Comparison of ENCODE assay signal across 16 cellular contexts in the genomic region with DNA sequence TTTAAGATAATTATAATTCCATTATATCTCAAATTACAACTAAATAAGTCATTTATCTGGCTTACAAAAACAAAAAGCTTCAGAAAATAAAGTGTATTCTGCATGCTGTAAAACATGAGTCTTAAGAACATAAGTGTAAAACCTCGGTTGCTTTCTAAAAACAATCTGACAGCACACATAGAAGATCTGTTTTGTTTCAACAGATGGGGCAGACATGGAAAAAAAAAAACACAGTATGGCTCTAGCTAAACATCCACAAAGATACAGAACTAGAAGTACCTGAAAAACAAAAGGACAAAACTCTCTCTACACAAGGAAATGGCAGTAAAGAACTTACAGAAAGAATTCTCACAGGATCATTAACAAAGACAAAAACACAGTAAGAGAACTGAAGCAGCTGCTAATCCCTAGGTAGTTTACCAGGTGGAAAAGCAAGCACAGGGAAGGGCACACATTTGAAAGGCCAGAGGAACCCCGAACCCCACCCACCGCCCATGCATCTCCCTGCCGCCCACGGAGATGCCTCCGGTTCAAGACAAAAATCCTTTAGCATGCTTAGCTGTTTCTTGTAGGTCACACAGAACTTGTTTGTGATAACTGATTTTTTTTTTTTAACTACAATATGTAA. TPM values are rescaled to one million over a fixed set of nuclear protein-coding genes. Genes with fewer than 3 reads are reported as not detected.
DNase-seq lines count a peak whose midpoint lies in the region; ATAC-seq and TF ChIP-seq lines count a peak whose summit lies in the region.
"Had no signal": no experiment of that assay in that cellular context is flagged by ENCODE, and none has a peak within 500 bp of the region (broad histone marks: within the 10 kb centered on the region; RNA-seq: fewer than 3 reads in every experiment).

No MANE protein-coding gene starts in this region.

- 0 out of 2 replicates have a peak overlapping the region, but pooled peaks have one; percentile 7 for H3K9ac ChIP-seq in HUES48 (ENCODE audit: low read depth, low read length)

- POLR2A ChIA-PET in T-cell (lab: Charles Lee) = interaction anchor here in 1 of 2 donors (0.5 to 0.6 kb wide), 2 partner anchors 554 to 607 kb away, joined by 4 to 7 read pairs; no protein-coding TSS in a partner anchor

- CTCF ChIA-PET in T-cell (lab: Charles Lee) = interaction anchor here in 1 of 2 donors (0.6 kb wide), 1 partner anchor 53 kb away, joined by 4 read pairs; no protein-coding TSS in a partner anchor

- peak overlapping the region; percentile 98 for H3K27ac ChIP-seq in HUES48 (ENCODE audit: low read depth, low read length)

- no peaks in the 10 kb centered on the region for H3K27me3 ChIP-seq in HUES48 (ENCODE audit: control insufficient read depth, insufficient read depth, low read length)
- H3K27me3 ChIP-seq: MG63 had no signal

- H3K36me3 ChIP-seq in HUES48 (ENCODE audit: control insufficient read depth, insufficient read depth, low read length) = peaks cover 39% of the 10 kb centered on the region

- no peaks in the 10 kb centered on the region for H3K9me3 ChIP-seq in HUES48 (ENCODE audit: control insufficient read depth, insufficient read depth, low read length)
- H3K9me3 ChIP-seq: MG63 had no signal

- H3K27me3 Mint-ChIP-seq in T-cell = no peaks in the 10 kb centered on the region
- H3K27me3 Mint-ChIP-seq in progenitor cell of endocrine pancreas = no peaks in the 10 kb centered on the region
- H3K27me3 Mint-ChIP-seq: naive B cell had no signal

- H3K4me3 Mint-ChIP-seq in T-cell (no peak overlapping the region), progenitor cell of endocrine pancreas (ENCODE audit: low read depth) (no peak overlapping the region)
- H3K4me3 Mint-ChIP-seq: CD14-positive monocyte, naive B cell had no signal

- peak overlapping the region; percentile 9; the same call in 1 of the 2 replicates for H3K4me3 ChIP-seq in HUES48 (ENCODE audit: low read depth, low read length)
- H3K4me3 ChIP-seq: MG63 had no signal

- peaks cover 58% of the 10 kb centered on the region for H3K4me1 ChIP-seq in HUES48 (ENCODE audit: control insufficient read depth, insufficient read depth, low read length)

- H3K27ac Mint-ChIP-seq in T-cell = peak overlapping the region; percentile 33 to 70
- peak overlapping the region; percentile 79 for H3K27ac Mint-ChIP-seq in progenitor cell of endocrine pancreas
- H3K27ac Mint-ChIP-seq: CD14-positive monocyte had no signal

- TF ChIP-seq CTCF in progenitor cell of endocrine pancreas (IDR thresholded peaks at IDR 0.05; ENCODE audit: unreplicated experiment) = no peak

- ATAC-seq in T-cell (replicated peaks in 1 of 4) (no peak), esophagus mucosa (no peak)

- H3K36me3 Mint-ChIP-seq in T-cell (peaks cover 16% of the 10 kb centered on the region), progenitor cell of endocrine pancreas (ENCODE audit: insufficient read depth) (peaks cover 32% of the 10 kb centered on the region)
- H3K36me3 Mint-ChIP-seq: naive B cell had no signal

- H3K9me3 Mint-ChIP-seq in T-cell (no peaks in the 10 kb centered on the region), progenitor cell of endocrine pancreas (ENCODE audit: low read depth) (no peaks in the 10 kb centered on the region)
- H3K9me3 Mint-ChIP-seq: CD14-positive monocyte, naive B cell had no signal

- peaks cover 11 to 17% (median 13%) of the 10 kb centered on the region in 3 donors for H3K4me1 Mint-ChIP-seq in T-cell
- peaks cover 14% of the 10 kb centered on the region for H3K4me1 Mint-ChIP-seq in progenitor cell of endocrine pancreas (ENCODE audit: low read depth)
- H3K4me1 Mint-ChIP-seq: CD14-positive monocyte, naive B cell had no signal

- DNase-seq in T-cell (no peak), iPS DF 19.7 (ENCODE audit: low read depth, low spot score) (peak; percentile 35), progenitor cell of endocrine pancreas (ENCODE audit: low spot score, unreplicated experiment) (no peak), NCI-H82 (lab: John Stamatoyannopoulos, UW) (no peak), inferior parietal cortex (ENCODE audit: extremely low spot score) (no peak)
- DNase-seq: activated CD4-positive, alpha-beta T cell treated with anti-CD3 and anti-CD28 coated beads for 1 hour; activated T-cell treated with anti-CD3 and anti-CD28 coated beads, Interleukin-2, amount 50 U/mL, for 1 hour; cortex of kidney; EL; MG63; naive B cell; small intestine; substantia nigra had no signal

RNA-seq across cellular contexts. Expression of a gene that starts 42.5 kb away (rescaled TPM):
- total RNA-seq in T-cell = 10 to 100 TPM; 32.3 to 63.6 (median 41.9) TPM
- 75.7 and 80.0 TPM in 2 replicates for total RNA-seq in progenitor cell of endocrine pancreas
- total RNA-seq in esophagus mucosa = 63.5 TPM
